31 cellular contexts compared by ENCODE assay signal in the genomic region with DNA sequence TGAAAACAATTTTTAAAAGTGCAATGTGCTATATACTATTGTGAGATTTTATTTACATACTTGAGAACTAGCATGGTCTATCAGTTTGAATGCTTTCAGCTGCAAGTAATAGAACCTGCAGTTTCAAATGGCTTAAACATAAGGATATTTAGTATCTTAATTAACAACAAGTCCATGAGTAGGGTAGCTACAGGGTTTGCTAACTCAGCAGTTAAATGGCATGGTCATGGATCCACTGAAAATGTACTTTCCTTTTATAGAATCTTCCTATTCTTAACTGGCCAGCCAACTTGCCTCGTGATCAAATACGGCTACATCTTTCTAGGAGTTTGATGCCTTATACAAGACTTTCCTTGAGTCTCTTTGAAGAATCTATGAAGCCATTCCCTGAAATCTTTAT.
"Had no signal": no experiment of that assay in that cellular context is flagged by ENCODE, and none has a peak within 500 bp of the region (broad histone marks: within the 10 kb centered on the region; RNA-seq: fewer than 3 reads in every experiment).

No MANE protein-coding gene starts in this region.

- ATAC-seq: activated CD4-positive, alpha-beta T cell treated with anti-CD3 and anti-CD28 coated beads for 36 hours; activated CD8-positive, alpha-beta memory T cell treated with anti-CD3 and anti-CD28 coated beads, Interleukin-2, amount 10 ng/mL, durations not matched to agents 7 days and 5 days; activated CD8-positive, alpha-beta T cell treated with anti-CD3 and anti-CD28 coated beads, Interleukin-2, amount 10 ng/mL, durations not matched to agents 7 days and 5 days; activated naive CD8-positive, alpha-beta T cell treated with anti-CD3 and anti-CD28 coated beads, Interleukin-2, amount 50 U/mL, for 24 hours had no signal

- H3K4me1 ChIP-seq: ascending aorta, colonic mucosa had no signal

- H3K4me3 ChIP-seq: ascending aorta, cardiac muscle cell, colonic mucosa had no signal

- FAIRE-seq: bronchial epithelial cell, TTC549 had no signal

- H3K36me3 ChIP-seq: ascending aorta, cardiac muscle cell, colonic mucosa had no signal

- DNase-seq: activated B cell treated with CpG ODN at 0.5 μM for 24 hours; activated CD4-positive, alpha-beta memory T cell treated with anti-CD3 and anti-CD28 coated beads, Interleukin-2, amount 10 ng/mL, durations not matched to agents 7 days and 5 days; activated CD4-positive, alpha-beta T cell treated with anti-CD3 and anti-CD28 coated beads for 1 hour; activated CD4-positive, alpha-beta T cell treated with anti-CD3 and anti-CD28 coated beads for 36 hours; activated CD4-positive, alpha-beta T cell treated with anti-CD3 and anti-CD28 coated beads for 48 hours; activated CD4-positive, alpha-beta T cell treated with anti-CD3 and anti-CD28 coated beads, Interleukin-2, amount 10 ng/mL, durations not matched to agents 7 days and 5 days; activated CD4-positive, alpha-beta T cell treated with anti-CD3 and anti-CD28 coated beads, Interleukin-2, amount 50 U/mL, for 48 hours; activated CD8-positive, alpha-beta memory T cell treated with anti-CD3 and anti-CD28 coated beads for 24 hours; activated CD8-positive, alpha-beta memory T cell treated with anti-CD3 and anti-CD28 coated beads, Interleukin-2, amount 10 ng/mL, durations not matched to agents 7 days and 5 days; activated CD8-positive, alpha-beta memory T cell treated with anti-CD3 and anti-CD28 coated beads, Interleukin-2, amount 50 U/mL, for 48 hours; activated CD8-positive, alpha-beta T cell treated with anti-CD3 and anti-CD28 coated beads, Interleukin-2, amount 10 ng/mL, durations not matched to agents 7 days and 5 days; activated effector memory CD4-positive, alpha-beta T cell treated with Interleukin-2 at 50 U/mL for 16 hours; activated gamma-delta T cell; activated naive CD4-positive, alpha-beta T cell treated with anti-CD3 and anti-CD28 coated beads, Interleukin-2, amount 10 ng/mL, durations not matched to agents 7 days and 5 days; activated naive CD4-positive, alpha-beta T cell treated with Interleukin-2 at 50 U/mL for 16 hours; activated naive CD8-positive, alpha-beta T cell treated with anti-CD3 and anti-CD28 coated beads, Interleukin-2, amount 10 ng/mL, durations not matched to agents 7 days and 5 days; activated naive CD8-positive, alpha-beta T cell treated with anti-CD3 and anti-CD28 coated beads, Interleukin-2, amount 50 U/mL, for 24 hours; activated T-cell treated with anti-CD3 and anti-CD28 coated beads, Interleukin-2, amount 50 U/mL, for 24 hours; activated T-cell treated with anti-CD3 and anti-CD28 coated beads, Interleukin-2, amount 50 U/mL, for 48 hours; amygdala; anterior cingulate cortex; caudate nucleus; cerebellar nuclear complex; colonic mucosa; T-helper 2 cell; T-helper 9 cell had no signal

- H3K9me3 ChIP-seq: colonic mucosa had no signal

- H3K27me3 ChIP-seq: ascending aorta, cardiac muscle cell, colonic mucosa had no signal

- H3K27ac ChIP-seq: ascending aorta, cardiac muscle cell, colonic mucosa, VCaP had no signal
